In genomic region chr1:212153635-212154034, GRCh38 we compare ENCODE assay signal across 2 cellular contexts.
TF ChIP-seq lines count a peak whose summit lies in the region.

No MANE protein-coding gene starts in this region.

TF ChIP-seq in liver, 16 proteins besides CTCF, POLR2A, EP300 and RAD21 (continued from another document):
- TF ChIP-seq REST (IDR thresholded peaks at IDR 0.05) = no peak

TF ChIP-seq in HepG2, 621 proteins besides CTCF, POLR2A, EP300 and RAD21 (continued from another document):
- TF ChIP-seq IRX3 (CRISPR knock-in tag; IDR thresholded peaks at IDR 0.05; ENCODE audit: borderline replicate concordance, low read depth) (no peak), ZNF619 (CRISPR knock-in tag; IDR thresholded peaks at IDR 0.05) (no peak), ZNF510 (CRISPR knock-in tag; IDR thresholded peaks at IDR 0.05; ENCODE audit: low read depth) (no peak), ZBTB49 (CRISPR knock-in tag; IDR thresholded peaks at IDR 0.05; ENCODE audit: borderline replicate concordance) (no peak), SALL1 (CRISPR knock-in tag; IDR thresholded peaks at IDR 0.05) (no peak), ZMYM4 (CRISPR knock-in tag; IDR thresholded peaks at IDR 0.05) (no peak)
